In the genomic region with DNA sequence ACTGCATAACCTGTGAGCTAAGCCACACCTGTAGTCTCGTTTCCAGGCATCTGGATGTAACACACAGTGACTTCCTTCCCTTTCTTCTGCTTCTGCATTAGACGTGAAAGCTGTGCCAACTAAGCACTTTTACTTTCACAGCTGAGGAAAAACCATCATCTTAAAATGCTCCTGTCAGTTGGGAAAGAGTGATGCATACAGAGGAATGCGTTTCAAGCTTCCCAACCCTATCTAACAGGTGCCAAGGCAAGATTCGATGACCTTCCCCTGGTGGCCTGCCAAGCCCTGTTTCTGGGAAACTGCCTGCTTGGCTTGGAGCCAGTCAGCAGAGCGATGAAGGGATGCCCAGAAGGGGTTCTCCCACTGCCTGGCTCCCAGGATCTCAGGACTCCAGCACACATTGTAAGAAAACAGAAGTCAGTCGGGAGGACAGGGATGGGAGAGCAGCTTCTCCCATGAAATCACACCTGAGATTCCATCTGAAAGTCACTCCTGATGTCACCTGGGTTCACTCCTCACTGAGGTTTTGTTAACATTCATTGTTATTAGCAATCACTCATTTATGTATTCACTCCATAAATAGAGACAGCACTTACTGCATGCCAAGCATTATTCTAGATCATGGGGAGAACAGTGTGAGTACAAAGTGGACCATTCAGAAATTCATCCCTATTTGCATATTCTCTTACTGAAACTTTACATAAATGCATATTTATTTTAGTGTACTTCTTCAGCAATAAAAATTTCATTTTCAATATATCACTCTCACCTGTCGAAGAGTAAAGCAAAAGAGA, we compare ENCODE assay signal across 8 cellular contexts.
DNase-seq lines count a peak whose midpoint lies in the region; ATAC-seq and TF ChIP-seq lines count a peak whose summit lies in the region.

No MANE protein-coding gene starts in this region.

- TF ChIP-seq CTCF in astrocyte of the spinal cord (IDR thresholded peaks at IDR 0.05; ENCODE audit: low read depth, low read length): no peak

- H3K36me3 Mint-ChIP-seq in stimulated activated naive B cell treated with anti-CD40 and anti-IgM and Interleukin-4, amounts not matched to agents 10 μg/mL and 1 μg/mL and 100 μg/mL, for 72 hours: no peaks in the 10 kb centered on the region

- H3K27me3 Mint-ChIP-seq in stimulated activated naive B cell treated with anti-CD40 and anti-IgM and Interleukin-4, amounts not matched to agents 10 μg/mL and 1 μg/mL and 100 μg/mL, for 72 hours: peaks cover 4 to 5% of the 10 kb centered on the region in 2 donors

- ATAC-seq in GM18519 (IDR thresholded peaks at IDR 0.05; ENCODE audit: low FRiP score, unreplicated experiment) (no peak), GM19351 (IDR thresholded peaks at IDR 0.05; ENCODE audit: unreplicated experiment) (no peak)
- ATAC-seq in stimulated activated naive B cell treated with anti-CD40 and anti-IgM and Interleukin-4, amounts not matched to agents 10 μg/mL and 1 μg/mL and 100 μg/mL, for 72 hours (replicated peaks): no peak

- in situ Hi-C loops in astrocyte of the spinal cord (cut with HindIII; ENCODE audit: low sequenced_read_pairs): no loop called here

- H3K9me3 Mint-ChIP-seq in stimulated activated naive B cell treated with anti-CD40 and anti-IgM and Interleukin-4, amounts not matched to agents 10 μg/mL and 1 μg/mL and 100 μg/mL, for 72 hours: no peaks in the 10 kb centered on the region

- DNase-seq in NCI-H1092 (lab: John Stamatoyannopoulos, UW) (peak; percentile 64), astrocyte of the spinal cord (ENCODE audit: low read depth, low spot score) (peak; percentile 51), iPS-NIHi11 (ENCODE audit: low spot score) (peak; percentile 25), superior temporal gyrus (ENCODE audit: extremely low spot score) (peak; percentile 50), SW 1271 (lab: John Stamatoyannopoulos, UW) (no peak)
- no peak for DNase-seq in stimulated activated naive B cell treated with anti-CD40 and anti-IgM and Interleukin-4, amounts not matched to agents 10 μg/mL and 1 μg/mL and 100 μg/mL, for 72 hours

- no peak overlapping the region for H3K4me3 Mint-ChIP-seq in stimulated activated naive B cell treated with anti-CD40 and anti-IgM and Interleukin-4, amounts not matched to agents 10 μg/mL and 1 μg/mL and 100 μg/mL, for 72 hours

- H3K4me3 ChIP-seq in astrocyte of the spinal cord (ENCODE audit: low read depth, low read length): no peak overlapping the region

- no peaks in the 10 kb centered on the region for H3K4me1 Mint-ChIP-seq in stimulated activated naive B cell treated with anti-CD40 and anti-IgM and Interleukin-4, amounts not matched to agents 10 μg/mL and 1 μg/mL and 100 μg/mL, for 72 hours

- H3K27ac Mint-ChIP-seq in stimulated activated naive B cell treated with anti-CD40 and anti-IgM and Interleukin-4, amounts not matched to agents 10 μg/mL and 1 μg/mL and 100 μg/mL, for 72 hours: no peak overlapping the region

Comparison
In these comparisons a context has a peak if more than half of its experiments do, and no peak if none do; other contexts are left out.
1. DNase-seq: peak in NCI-H1092 (single experiment), astrocyte of the spinal cord (single experiment), iPS-NIHi11 (single experiment) and superior temporal gyrus (single experiment); none in SW 1271 (0 of 2) and stimulated activated naive B cell treated with anti-CD40 and anti-IgM and Interleukin-4, amounts not matched to agents 10 μg/mL and 1 μg/mL and 100 μg/mL, for 72 hours (single experiment).